4 cellular contexts compared by ENCODE assay signal in the genomic region with DNA sequence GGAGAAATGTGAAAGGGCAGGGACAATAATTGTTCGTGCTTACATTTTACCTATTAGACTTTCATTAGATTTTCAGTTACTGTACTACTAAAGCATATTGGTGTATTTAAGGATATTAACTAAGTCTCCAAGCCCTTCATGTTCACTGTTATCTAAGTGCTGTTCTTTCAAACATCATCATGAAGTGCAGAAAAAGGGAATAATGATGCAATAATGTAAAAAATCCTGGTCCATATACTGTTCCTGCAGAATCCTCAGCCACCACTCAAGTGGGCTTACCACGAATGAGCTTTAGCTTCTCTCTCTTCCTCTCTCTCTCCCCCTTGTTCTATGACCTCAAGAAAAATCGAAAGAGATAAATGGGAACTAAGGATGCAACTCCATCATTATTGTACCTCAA.
"Had no signal": no experiment of that assay in that cellular context is flagged by ENCODE, and none has a peak within 500 bp of the region (broad histone marks: within the 10 kb centered on the region; RNA-seq: fewer than 3 reads in every experiment).

No MANE protein-coding gene starts in this region.

- H3K4me3 ChIP-seq: GM23338 had no signal

- ATAC-seq: GM23338 had no signal

- DNase-seq: H9, HCEC 1CT, KG1 had no signal
